7 cellular contexts compared by ENCODE assay signal in the genomic region with DNA sequence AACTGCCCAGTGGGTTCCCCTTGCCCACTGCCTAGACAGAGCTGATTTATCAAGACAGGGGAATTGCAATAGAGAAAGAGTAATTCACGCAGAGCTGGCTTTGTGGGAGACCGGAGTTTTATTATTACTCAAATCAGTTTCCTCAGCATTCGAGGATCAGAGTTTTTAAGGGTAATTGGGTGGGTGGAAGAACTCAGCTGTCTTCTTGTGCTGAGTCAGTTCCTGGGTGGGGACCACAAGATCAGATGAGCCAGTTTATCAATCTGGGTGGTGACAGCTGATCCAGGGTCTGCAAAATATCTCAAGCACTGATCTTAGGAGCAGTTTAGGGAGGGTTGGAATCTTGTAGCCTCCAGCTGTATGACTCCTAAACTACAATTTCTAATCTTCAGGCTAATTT.
DNase-seq lines count a peak whose midpoint lies in the region; ATAC-seq and TF ChIP-seq lines count a peak whose summit lies in the region.
"Not testable (repeated sequence)": the region's sequence is repeated elsewhere in the genome, so short reads cannot be mapped to it uniquely, and the experiment has no call there.

No MANE protein-coding gene starts in this region.

- H3K27ac ChIP-seq in GM23248: peak overlapping the region; percentile 68
- H3K27ac ChIP-seq in SK-N-SH (ENCODE audit: low read depth in 2 of 2, low read length in 1 of 2): peak overlapping the region in 1 of 2 experiments; percentile 55; a peak in 3 of 4 replicates

- POLR2A ChIA-PET in SK-N-SH (lab: Yijun Ruan, JAX): not testable (repeated sequence)
- POLR2A ChIA-PET in activated CD8-positive, alpha-beta T cell treated with anti-CD3 and anti-CD28 coated beads for 36 hours (lab: Charles Lee): interaction anchor here (1.1 kb wide), 1 partner anchor 11 kb away, joined by 4 read pairs; no protein-coding TSS in a partner anchor

- in situ Hi-C loops in GM23248 (cut with MboI): not testable (repeated sequence)

- 3 to 4% methylated on average over 3 of the region's 3 CpGs for WGBS in GM23248 (ENCODE audit: low coverage in 1 of 2, low lambda C conversion rate in 2 of 2, missing lambda C conversion rate in 2 of 2), 2 experiments
- WGBS in SK-N-SH (ENCODE audit: low lambda C conversion rate): 63% methylated on average over 3 of the region's 3 CpGs

- H3K36me3 ChIP-seq in GM23248 (ENCODE audit: low read depth); SK-N-SH (replicated peaks in 1 of 2; ENCODE audit: control insufficient read depth in 1 of 2, insufficient read depth in 2 of 2, low read length in 1 of 2): not testable (repeated sequence)

- H3K36me3 Mint-ChIP-seq in activated CD8-positive, alpha-beta T cell treated with anti-CD3 and anti-CD28 coated beads for 36 hours (ENCODE audit: low read depth); activated naive CD4-positive, alpha-beta T cell treated with anti-CD3 and anti-CD28 coated beads, Interleukin-2, amount 50 U/mL, for 72 hours; natural killer cell: not testable (repeated sequence)

- H3K9me3 Mint-ChIP-seq in activated CD8-positive, alpha-beta T cell treated with anti-CD3 and anti-CD28 coated beads for 36 hours; activated naive CD4-positive, alpha-beta T cell treated with anti-CD3 and anti-CD28 coated beads, Interleukin-2, amount 50 U/mL, for 72 hours; natural killer cell: not testable (repeated sequence)

- TF ChIP-seq RAD21 in SK-N-SH (IDR thresholded peaks at IDR 0.05; ENCODE audit: low read length): not testable (repeated sequence)

- not testable (repeated sequence) for TF ChIP-seq CTCF in SK-N-SH (IDR thresholded peaks at IDR 0.05); activated CD8-positive, alpha-beta T cell treated with anti-CD3 and anti-CD28 coated beads for 36 hours (IDR thresholded peaks at IDR 0.05); fibroblast of the aortic adventitia (IDR thresholded peaks at IDR 0.05; ENCODE audit: insufficient read depth, low read length); natural killer cell (IDR thresholded peaks at IDR 0.05)

- H3K79me2 ChIP-seq in GM23248 (ENCODE audit: insufficient read depth); SK-N-SH (ENCODE audit: insufficient read depth): not testable (repeated sequence)

- peaks cover 56% of the 10 kb centered on the region for H3F3A ChIP-seq in GM23248 (ENCODE audit: insufficient read depth)
- peaks cover 11% of the 10 kb centered on the region for H3F3A ChIP-seq in SK-N-SH (replicated peaks; ENCODE audit: insufficient read depth)

- peaks cover 61% of the 10 kb centered on the region for H3K4me1 ChIP-seq in GM23248 (ENCODE audit: insufficient read depth)
- peaks cover 8 to 16% of the 10 kb centered on the region in 2 experiments; a peak in 3 of 4 replicates for H3K4me1 ChIP-seq in SK-N-SH (ENCODE audit: control insufficient read depth in 1 of 2, insufficient read depth in 2 of 2, low read depth in 1 of 2, low read length in 1 of 2)

- intact Hi-C loops in activated CD8-positive, alpha-beta T cell treated with anti-CD3 and anti-CD28 coated beads for 36 hours (cut with micrococcal nuclease): not testable (repeated sequence)
- intact Hi-C loops in natural killer cell (cut with micrococcal nuclease): loop anchor here (2.0 to 10.0 kb wide), 3 partner anchors 18 to 844 kb away; no protein-coding TSS in a partner anchor

- not testable (repeated sequence) for H3K9me3 ChIP-seq in GM23248 (ENCODE audit: low read depth); SK-N-SH

- peak overlapping the region; percentile 36; the same call in 1 of the 2 replicates for H3K9ac ChIP-seq in GM23248
- H3K9ac ChIP-seq in SK-N-SH: not testable (repeated sequence)

- ATAC-seq in activated CD8-positive, alpha-beta T cell treated with anti-CD3 and anti-CD28 coated beads for 36 hours: peak; percentile 70
- peak; percentile 74 to 76 for ATAC-seq in activated naive CD4-positive, alpha-beta T cell treated with anti-CD3 and anti-CD28 coated beads, Interleukin-2, amount 50 U/mL, for 72 hours
- ATAC-seq in natural killer cell: peak in 2 of 3 donors; percentile 45 to 46

- DNase-seq in GM23248 (peak; percentile 41), fibroblast of the aortic adventitia (ENCODE audit: low read depth) (peak; percentile 45)
- DNase-seq in SK-N-SH, natural killer cell: not testable (repeated sequence)
- peak; percentile 60 for DNase-seq in activated CD8-positive, alpha-beta T cell treated with anti-CD3 and anti-CD28 coated beads for 36 hours
- peak in 1 of 2 donors; percentile 17 for DNase-seq in activated naive CD4-positive, alpha-beta T cell treated with anti-CD3 and anti-CD28 coated beads, Interleukin-2, amount 50 U/mL, for 72 hours (ENCODE audit: low spot score in 2 of 2)
- DNase-seq in stimulated activated CD4-positive, alpha-beta T cell treated with anti-CD3 and anti-CD28 coated beads, Interleukin-4, amount 100 ng/mL, for 24 hours: peak; percentile 30

- not testable (repeated sequence) for H4K20me1 ChIP-seq in GM23248 (ENCODE audit: insufficient read depth); SK-N-SH (ENCODE audit: insufficient read depth)

- not testable (repeated sequence) for H3K4me3 Mint-ChIP-seq in activated CD8-positive, alpha-beta T cell treated with anti-CD3 and anti-CD28 coated beads for 36 hours
- H3K4me3 Mint-ChIP-seq in natural killer cell: peak overlapping the region; percentile 61

- peaks cover 25% of the 10 kb centered on the region for H3K4me1 Mint-ChIP-seq in activated CD8-positive, alpha-beta T cell treated with anti-CD3 and anti-CD28 coated beads for 36 hours (ENCODE audit: low read depth)
- peaks cover 24 to 32% of the 10 kb centered on the region in 2 donors for H3K4me1 Mint-ChIP-seq in natural killer cell

- peak overlapping the region; percentile 32 for H3K4me2 ChIP-seq in GM23248 (ENCODE audit: unreplicated experiment)
- not testable (repeated sequence) for H3K4me2 ChIP-seq in SK-N-SH

- not testable (repeated sequence) for H3K27ac Mint-ChIP-seq in activated CD8-positive, alpha-beta T cell treated with anti-CD3 and anti-CD28 coated beads for 36 hours; activated naive CD4-positive, alpha-beta T cell treated with anti-CD3 and anti-CD28 coated beads, Interleukin-2, amount 50 U/mL, for 72 hours
- H3K27ac Mint-ChIP-seq in natural killer cell: peak overlapping the region; percentile 65 to 79

- H3K27me3 ChIP-seq in GM23248 (replicated peaks; ENCODE audit: insufficient read depth); SK-N-SH (ENCODE audit: insufficient read depth): not testable (repeated sequence)

- not testable (repeated sequence) for H3K4me3 ChIP-seq in GM23248; SK-N-SH (ENCODE audit: low read depth in 2 of 2, low read length in 1 of 2); fibroblast of the aortic adventitia (ENCODE audit: low read depth, low read length)

- not testable (repeated sequence) for H3K9me2 ChIP-seq in GM23248 (ENCODE audit: insufficient read depth); SK-N-SH

- not testable (repeated sequence) for H3K27me3 Mint-ChIP-seq in activated CD8-positive, alpha-beta T cell treated with anti-CD3 and anti-CD28 coated beads for 36 hours; natural killer cell (ENCODE audit: low read depth in 2 of 2)

- CTCF ChIA-PET in SK-N-SH (lab: Yijun Ruan, JAX): interaction anchor here (1.4 kb wide), 1 partner anchor 39 kb away, joined by 3 read pairs; no protein-coding TSS in a partner anchor
- CTCF ChIA-PET in activated CD8-positive, alpha-beta T cell treated with anti-CD3 and anti-CD28 coated beads for 36 hours (lab: Charles Lee): interaction anchor here (0.7 to 1.1 kb wide), 2 partner anchors 22 to 95 kb away, joined by 3 read pairs; no protein-coding TSS in a partner anchor

- peak overlapping the region; percentile 47 for H2AFZ ChIP-seq in GM23248
- H2AFZ ChIP-seq in SK-N-SH (ENCODE audit: low read depth): not testable (repeated sequence)

- TF ChIP-seq EP300 in SK-N-SH (IDR thresholded peaks at IDR 0.05; ENCODE audit: borderline replicate concordance in 1 of 2, low read depth in 1 of 2, low read length in 1 of 2): peak in 1 of 2 experiments; percentile 62; a peak in 1 of 4 replicates

TF ChIP-seq in SK-N-SH, 30 proteins besides CTCF, POLR2A, EP300 and RAD21:
- peak; percentile 45; the same call in 1 of the 2 replicates for TF ChIP-seq JUND (IDR thresholded peaks at IDR 0.05)
- TF ChIP-seq, protein P1, sequence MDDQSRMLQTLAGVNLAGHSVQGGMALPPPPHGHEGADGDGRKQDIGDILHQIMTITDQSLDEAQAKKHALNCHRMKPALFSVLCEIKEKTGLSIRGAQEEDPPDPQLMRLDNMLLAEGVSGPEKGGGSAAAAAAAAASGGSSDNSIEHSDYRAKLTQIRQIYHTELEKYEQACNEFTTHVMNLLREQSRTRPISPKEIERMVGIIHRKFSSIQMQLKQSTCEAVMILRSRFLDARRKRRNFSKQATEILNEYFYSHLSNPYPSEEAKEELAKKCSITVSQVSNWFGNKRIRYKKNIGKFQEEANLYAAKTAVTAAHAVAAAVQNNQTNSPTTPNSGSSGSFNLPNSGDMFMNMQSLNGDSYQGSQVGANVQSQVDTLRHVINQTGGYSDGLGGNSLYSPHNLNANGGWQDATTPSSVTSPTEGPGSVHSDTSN (IDR thresholded peaks at IDR 0.05): peak; percentile 79
- TF ChIP-seq TCF12 (IDR thresholded peaks at IDR 0.05): peak; percentile 78
